Comparison of ENCODE assay signal across 10 cellular contexts in genomic region chr6:32092760-32093497, GRCh38. TPM values are rescaled to one million over a fixed set of nuclear protein-coding genes. Genes with fewer than 3 reads are reported as not detected.
A peak's percentile ranks its signal among the peaks of the same experiment; 100 is the strongest.
DNase-seq lines count a peak whose midpoint lies in the region; ATAC-seq and TF ChIP-seq lines count a peak whose summit lies in the region.
"Had no signal": no experiment of that assay in that cellular context is flagged by ENCODE, and none has a peak within 500 bp of the region (broad histone marks: within the 10 kb centered on the region; RNA-seq: fewer than 3 reads in every experiment).

No MANE protein-coding gene starts in this region.

- no peaks in the 10 kb centered on the region for H3K9me3 Mint-ChIP-seq in activated T-helper 1 cell treated with anti-CD3 and anti-CD28 coated beads, Interleukin-12 subunit alpha, Interleukin-12 subunit beta, Interleukin-2, Interleukin-4 antibody, amounts not matched to agents 30 ng/mL and 10 ng/mL and 1 ng/mL, durations not matched to agents 14 hours and 24 hours and 36 hours

- H3K27me3 Mint-ChIP-seq in activated T-helper 1 cell treated with anti-CD3 and anti-CD28 coated beads, Interleukin-12 subunit alpha, Interleukin-12 subunit beta, Interleukin-2, Interleukin-4 antibody, amounts not matched to agents 30 ng/mL and 10 ng/mL and 1 ng/mL, durations not matched to agents 14 hours and 24 hours and 36 hours (ENCODE audit: insufficient read depth) = peaks cover 42% of the 10 kb centered on the region

- DNase-seq in AG09319 (ENCODE audit: extremely low read depth, low read depth) = peak; percentile 67
- DNase-seq in NCI-H446 treated with DMSO at 0.1 percent for 48 hours (lab: John Stamatoyannopoulos, UW) = peak; percentile 75
- peak; percentile 89 for DNase-seq in fibroblast of pulmonary artery (ENCODE audit: low read depth)
- DNase-seq in pons (ENCODE audit: low spot score) = peak; percentile 48
- DNase-seq in SW480 (ENCODE audit: low spot score) = no peak
- DNase-seq in activated T-helper 1 cell treated with anti-CD3 and anti-CD28 coated beads, Interleukin-12 subunit alpha, Interleukin-12 subunit beta, Interleukin-2, Interleukin-4 antibody, amounts not matched to agents 30 ng/mL and 10 ng/mL and 1 ng/mL, durations not matched to agents 14 hours and 24 hours and 36 hours (ENCODE audit: low spot score) = no peak
- DNase-seq: NCI-H1105 treated with DMSO at 0.1 percent for 48 hours had no signal

- ATAC-seq in GM21381 (IDR thresholded peaks at IDR 0.05; ENCODE audit: unreplicated experiment) = no peak
- no peak for ATAC-seq in GM21737 (IDR thresholded peaks at IDR 0.05; ENCODE audit: unreplicated experiment)
- ATAC-seq: pancreas had no signal

- no peak overlapping the region for H3K4me3 Mint-ChIP-seq in activated T-helper 1 cell treated with anti-CD3 and anti-CD28 coated beads, Interleukin-12 subunit alpha, Interleukin-12 subunit beta, Interleukin-2, Interleukin-4 antibody, amounts not matched to agents 30 ng/mL and 10 ng/mL and 1 ng/mL, durations not matched to agents 14 hours and 24 hours and 36 hours

- H3K27ac Mint-ChIP-seq in activated T-helper 1 cell treated with anti-CD3 and anti-CD28 coated beads, Interleukin-12 subunit alpha, Interleukin-12 subunit beta, Interleukin-2, Interleukin-4 antibody, amounts not matched to agents 30 ng/mL and 10 ng/mL and 1 ng/mL, durations not matched to agents 14 hours and 24 hours and 36 hours = no peak overlapping the region

- no peak for TF ChIP-seq CTCF in AG09319 (IDR thresholded peaks at IDR 0.05; ENCODE audit: low read depth, low read length)
- no peak for TF ChIP-seq CTCF in fibroblast of pulmonary artery (IDR thresholded peaks at IDR 0.05; ENCODE audit: low read length, missing control alignments)

- no peaks in the 10 kb centered on the region for H3K36me3 Mint-ChIP-seq in activated T-helper 1 cell treated with anti-CD3 and anti-CD28 coated beads, Interleukin-12 subunit alpha, Interleukin-12 subunit beta, Interleukin-2, Interleukin-4 antibody, amounts not matched to agents 30 ng/mL and 10 ng/mL and 1 ng/mL, durations not matched to agents 14 hours and 24 hours and 36 hours (ENCODE audit: low read depth)

- no peaks in the 10 kb centered on the region for H3K4me1 Mint-ChIP-seq in activated T-helper 1 cell treated with anti-CD3 and anti-CD28 coated beads, Interleukin-12 subunit alpha, Interleukin-12 subunit beta, Interleukin-2, Interleukin-4 antibody, amounts not matched to agents 30 ng/mL and 10 ng/mL and 1 ng/mL, durations not matched to agents 14 hours and 24 hours and 36 hours (ENCODE audit: low read depth)

- no peak overlapping the region for H3K4me3 ChIP-seq in fibroblast of pulmonary artery (replicated peaks; ENCODE audit: low read depth, low read length)
- H3K4me3 ChIP-seq: pancreas had no signal

- intact Hi-C loops in activated T-helper 1 cell treated with anti-CD3 and anti-CD28 coated beads, Interleukin-12 subunit alpha, Interleukin-12 subunit beta, Interleukin-2, Interleukin-4 antibody, amounts not matched to agents 30 ng/mL and 10 ng/mL and 1 ng/mL, durations not matched to agents 14 hours and 24 hours and 36 hours (cut with micrococcal nuclease) = no loop called here

RNA-seq across cellular contexts. Expression of gene TNXB, which starts 16.2 kb away (rescaled TPM):
- 2.0 and 4.4 TPM in 2 replicates for total RNA-seq in activated T-helper 1 cell treated with anti-CD3 and anti-CD28 coated beads, Interleukin-12 subunit alpha, Interleukin-12 subunit beta, Interleukin-2, Interleukin-4 antibody, amounts not matched to agents 30 ng/mL and 10 ng/mL and 1 ng/mL, durations not matched to agents 14 hours and 24 hours and 36 hours

RNA-seq across cellular contexts. Expression of gene ATF6B, which starts 35.1 kb away (rescaled TPM):
- total RNA-seq in activated T-helper 1 cell treated with anti-CD3 and anti-CD28 coated beads, Interleukin-12 subunit alpha, Interleukin-12 subunit beta, Interleukin-2, Interleukin-4 antibody, amounts not matched to agents 30 ng/mL and 10 ng/mL and 1 ng/mL, durations not matched to agents 14 hours and 24 hours and 36 hours = 80.1 and 97.6 TPM in 2 replicates

RNA-seq across cellular contexts. Expression of gene FKBPL, which starts 37.2 kb away (rescaled TPM):
- 4.8 and 6.0 TPM in 2 replicates for total RNA-seq in activated T-helper 1 cell treated with anti-CD3 and anti-CD28 coated beads, Interleukin-12 subunit alpha, Interleukin-12 subunit beta, Interleukin-2, Interleukin-4 antibody, amounts not matched to agents 30 ng/mL and 10 ng/mL and 1 ng/mL, durations not matched to agents 14 hours and 24 hours and 36 hours

RNA-seq across cellular contexts. Expression of gene CYP21A2, which starts 54.7 kb away (rescaled TPM):
- 0.34 and 0.36 TPM in 2 replicates for total RNA-seq in activated T-helper 1 cell treated with anti-CD3 and anti-CD28 coated beads, Interleukin-12 subunit alpha, Interleukin-12 subunit beta, Interleukin-2, Interleukin-4 antibody, amounts not matched to agents 30 ng/mL and 10 ng/mL and 1 ng/mL, durations not matched to agents 14 hours and 24 hours and 36 hours

RNA-seq across cellular contexts. Expression of gene PRRT1, which starts 58.8 kb away (rescaled TPM):
- 0.24 and 0.57 TPM in 2 replicates for total RNA-seq in activated T-helper 1 cell treated with anti-CD3 and anti-CD28 coated beads, Interleukin-12 subunit alpha, Interleukin-12 subunit beta, Interleukin-2, Interleukin-4 antibody, amounts not matched to agents 30 ng/mL and 10 ng/mL and 1 ng/mL, durations not matched to agents 14 hours and 24 hours and 36 hours

Comparison
In these comparisons a context has a peak if more than half of its experiments do, and no peak if none do; other contexts are left out.
1. DNase-seq: peak in AG09319 (single experiment), NCI-H446 treated with DMSO at 0.1 percent for 48 hours (single experiment), fibroblast of pulmonary artery (single experiment) and pons (single experiment); none in SW480 (single experiment) and activated T-helper 1 cell treated with anti-CD3 and anti-CD28 coated beads, Interleukin-12 subunit alpha, Interleukin-12 subunit beta, Interleukin-2, Interleukin-4 antibody, amounts not matched to agents 30 ng/mL and 10 ng/mL and 1 ng/mL, durations not matched to agents 14 hours and 24 hours and 36 hours (single experiment).